ENCODE assay signal across 14 cellular contexts in genomic region chr11:134413334-134414035, GRCh38. TPM values are rescaled to one million over a fixed set of nuclear protein-coding genes. Genes with fewer than 3 reads are reported as not detected.
A peak's percentile ranks its signal among the peaks of the same experiment; 100 is the strongest.
DNase-seq lines count a peak whose midpoint lies in the region; ATAC-seq and TF ChIP-seq lines count a peak whose summit lies in the region.
"Had no signal": no experiment of that assay in that cellular context is flagged by ENCODE, and none has a peak within 500 bp of the region (broad histone marks: within the 10 kb centered on the region; RNA-seq: fewer than 3 reads in every experiment).

No MANE protein-coding gene starts in this region.

- POLR2A ChIA-PET in CD8-positive, alpha-beta memory T cell (lab: Charles Lee), result no interaction called here

- H3K36me3 Mint-ChIP-seq in CD8-positive, alpha-beta memory T cell, result no peaks in the 10 kb centered on the region
- no peaks in the 10 kb centered on the region for H3K36me3 Mint-ChIP-seq in neural crest cell (ENCODE audit: low read depth)

- H3K9me3 Mint-ChIP-seq in CD8-positive, alpha-beta memory T cell, result no peaks in the 10 kb centered on the region
- H3K9me3 Mint-ChIP-seq in neural crest cell, result no peaks in the 10 kb centered on the region

- H3K27me3 Mint-ChIP-seq in CD8-positive, alpha-beta memory T cell, result peaks cover 46 to 55% of the 10 kb centered on the region in 2 donors
- peaks cover 16% of the 10 kb centered on the region for H3K27me3 Mint-ChIP-seq in neural crest cell (ENCODE audit: low read depth)

- DNase-seq in CD8-positive, alpha-beta memory T cell, result no peak
- DNase-seq in globus pallidus (ENCODE audit: low spot score) (peak; percentile 42), neural crest cell (ENCODE audit: low read depth, low spot score) (no peak), NCI-H128 (lab: John Stamatoyannopoulos, UW; ENCODE audit: unreplicated experiment) (no peak), NCI-H774 (lab: John Stamatoyannopoulos, UW) (no peak)
- DNase-seq: colonic mucosa, COR-L47, islet precursor cell, NCI-H226, OCI-M1, thyroid gland had no signal

- H3K27me3 ChIP-seq in CD8-positive, alpha-beta memory T cell (ENCODE audit: insufficient read depth, low read length, poor library complexity, severe bottlenecking), result peaks cover 20% of the 10 kb centered on the region
- peaks cover 32% of the 10 kb centered on the region for H3K27me3 ChIP-seq in HUES64 (ENCODE audit: insufficient read depth, low read length)
- H3K27me3 ChIP-seq: thyroid gland had no signal

- no peak overlapping the region for H3K9ac ChIP-seq in HUES64 (ENCODE audit: low read depth, low read length)

- no peaks in the 10 kb centered on the region for H3K36me3 ChIP-seq in CD8-positive, alpha-beta memory T cell (ENCODE audit: insufficient read depth, low read length)
- no peaks in the 10 kb centered on the region for H3K36me3 ChIP-seq in HUES64 (ENCODE audit: insufficient read depth, low read length)
- H3K36me3 ChIP-seq: colonic mucosa, thyroid gland had no signal

- H3K27ac Mint-ChIP-seq in CD8-positive, alpha-beta memory T cell, result peak overlapping the region in 3 of 8 donors; percentile 1 to 89 (median 20)
- H3K27ac Mint-ChIP-seq in neural crest cell (ENCODE audit: unreplicated experiment), result no peak overlapping the region

- CTCF ChIA-PET in CD8-positive, alpha-beta memory T cell (lab: Charles Lee), result no interaction called here

- H3K27ac ChIP-seq in CD8-positive, alpha-beta memory T cell (ENCODE audit: low read depth, low read length), result no peak overlapping the region
- H3K27ac ChIP-seq in HUES64 (ENCODE audit: low read depth, low read length), result no peak overlapping the region
- H3K27ac ChIP-seq: colonic mucosa, thyroid gland had no signal

- no peak for TF ChIP-seq CTCF in neural crest cell (conservative IDR thresholded peaks at IDR 0.05)

- no peaks in the 10 kb centered on the region for H3K9me3 ChIP-seq in CD8-positive, alpha-beta memory T cell (ENCODE audit: low read length)
- H3K9me3 ChIP-seq in HUES64 (ENCODE audit: insufficient read depth, low read depth, low read length), result no peaks in the 10 kb centered on the region
- H3K9me3 ChIP-seq: colonic mucosa, thyroid gland had no signal

- peaks cover 18 to 26% (median 23%) of the 10 kb centered on the region in 3 donors for H3K4me1 Mint-ChIP-seq in CD8-positive, alpha-beta memory T cell
- peaks cover 48% of the 10 kb centered on the region for H3K4me1 Mint-ChIP-seq in neural crest cell

- H3K4me1 ChIP-seq in CD8-positive, alpha-beta memory T cell (ENCODE audit: insufficient read depth, low read length), result peaks cover 15% of the 10 kb centered on the region
- H3K4me1 ChIP-seq in HUES64 (ENCODE audit: insufficient read depth, low read length), result peaks cover 26% of the 10 kb centered on the region
- H3K4me1 ChIP-seq: colonic mucosa had no signal

- peak overlapping the region; percentile 55 to 82 (median 73) for H3K4me3 Mint-ChIP-seq in CD8-positive, alpha-beta memory T cell
- peak overlapping the region; percentile 87 for H3K4me3 Mint-ChIP-seq in neural crest cell

- 3% methylated on average over 15 of the region's 15 CpGs for WGBS in HUES64

- H3K4me3 ChIP-seq in CD8-positive, alpha-beta memory T cell (ENCODE audit: low read length), result no peak overlapping the region
- H3K4me3 ChIP-seq in HUES64 (ENCODE audit: low read length), result peak overlapping the region; percentile 64
- H3K4me3 ChIP-seq: colonic mucosa had no signal

- no peak for ATAC-seq in HG03469 (IDR thresholded peaks at IDR 0.05; ENCODE audit: unreplicated experiment)
- no peak for ATAC-seq in HG03432 (IDR thresholded peaks at IDR 0.05; ENCODE audit: unreplicated experiment)

RNA-seq across cellular contexts. Expression of gene B3GAT1, which starts 1.4 kb away (rescaled TPM):
- under 1 TPM; 0.35 to 0.44 TPM for total RNA-seq in CD8-positive, alpha-beta memory T cell
- 0.07 TPM for polyA plus RNA-seq in CD8-positive, alpha-beta memory T cell
- polyA plus RNA-seq in HUES64 (2013, experiment 1 of 2), result 24.3 TPM
- polyA plus RNA-seq in HUES64 (2013, experiment 2 of 2), result 25.1 TPM
- total RNA-seq in neural crest cell, result 31.8 and 32.3 TPM in 2 replicates

Comparison
In these comparisons a context has a peak if more than half of its experiments do, and no peak if none do; other contexts are left out.
1. RNA of gene B3GAT1, which starts 1.4 kb away (total RNA-seq): 31.8 to 32.3 TPM in neural crest cell; 0.35 to 0.44 TPM in CD8-positive, alpha-beta memory T cell; every median in the first group is over 10 times any median in the second.